ENCODE assay signal across 1 cellular context in genomic region chr1:181064030-181064594, GRCh38.
TF ChIP-seq lines count a peak whose summit lies in the region.

No MANE protein-coding gene starts in this region.

TF ChIP-seq in K562, 482 proteins besides CTCF, POLR2A, EP300 and RAD21 (continued from another document):
- TF ChIP-seq CUX1 (CRISPR knock-in tag; IDR thresholded peaks at IDR 0.05) (no peak), VEZF1 (CRISPR knock-in tag; IDR thresholded peaks at IDR 0.05) (no peak), PCBP1 (IDR thresholded peaks at IDR 0.05; ENCODE audit: low read depth, low read length, poor library complexity, severe bottlenecking) (no peak), NR3C1 (CRISPR knock-in tag; IDR thresholded peaks at IDR 0.05) (no peak), CBX5 (IDR thresholded peaks at IDR 0.05; ENCODE audit: borderline replicate concordance, low read depth) (no peak), ZNF277 (CRISPR knock-in tag; IDR thresholded peaks at IDR 0.05; ENCODE audit: borderline replicate concordance) (no peak), PREB (CRISPR knock-in tag; IDR thresholded peaks at IDR 0.05) (no peak), BMI1 (IDR thresholded peaks at IDR 0.05; ENCODE audit: low read length) (no peak), PPARD (CRISPR knock-in tag; IDR thresholded peaks at IDR 0.05) (no peak)
